Comparison of ENCODE assay signal across 23 cellular contexts in the genomic region with DNA sequence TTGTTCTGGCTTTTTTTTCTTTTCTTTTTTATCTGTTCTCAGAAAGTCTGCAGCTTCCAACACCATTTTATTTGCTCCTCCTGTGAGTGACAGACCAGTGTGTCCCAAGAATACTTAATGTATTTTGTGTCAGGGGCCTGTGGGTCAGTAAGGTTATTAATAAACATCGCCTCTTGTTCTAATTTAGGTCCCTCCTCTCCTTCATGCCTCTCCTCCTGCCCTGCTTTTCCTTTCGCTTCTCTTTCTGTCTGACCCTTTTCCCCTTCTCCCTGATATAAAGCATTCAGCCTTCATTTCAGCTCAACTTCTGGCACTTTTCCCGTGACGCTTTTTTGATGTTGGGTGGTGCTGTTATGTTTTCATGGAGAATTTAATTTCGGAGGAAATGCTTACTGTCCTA. TPM values are rescaled to one million over a fixed set of nuclear protein-coding genes. Genes with fewer than 3 reads are reported as not detected.
DNase-seq lines count a peak whose midpoint lies in the region; ATAC-seq, FAIRE-seq and TF ChIP-seq lines count a peak whose summit lies in the region.
"Had no signal": no experiment of that assay in that cellular context is flagged by ENCODE, and none has a peak within 500 bp of the region (broad histone marks: within the 10 kb centered on the region; RNA-seq: fewer than 3 reads in every experiment).

No MANE protein-coding gene starts in this region.

- DNase-seq in left ventricle myocardium inferior (no peak), Right ventricle myocardium inferior (ENCODE audit: missing footprints) (no peak), kidney (no peak), tibial artery (no peak), Peyer's patch (no peak), NCI-H345 treated with DMSO at 0.1 percent for 48 hours (lab: John Stamatoyannopoulos, UW; ENCODE audit: unreplicated experiment) (no peak)
- DNase-seq in T-helper 2 cell treated with Interferon-gamma antibody and Interleukin-4, amounts not matched to agents 5 μg/mL and 100 μg/mL, for 36 hours (ENCODE audit: low spot score) = no peak
- DNase-seq: BE2C; CD4-positive, CD25-positive, alpha-beta regulatory T cell; COR-L47; DMS153; GF-D8; HCEC 1CT; NCI-H1105; NCI-H1694; NCI-H2081 treated with DMSO at 0.1 percent for 48 hours; NCI-H748 treated with DMSO at 0.1 percent for 48 hours; NK-92 treated with Interleukin-12 subunit alpha and Interleukin-12 subunit beta, amount 100 ng/mL, for 24 hours; SHP77 had no signal

- no peak overlapping the region for H3K4me3 Mint-ChIP-seq in T-helper 2 cell treated with Interferon-gamma antibody and Interleukin-4, amounts not matched to agents 5 μg/mL and 100 μg/mL, for 36 hours
- H3K4me3 Mint-ChIP-seq: CD4-positive, CD25-positive, alpha-beta regulatory T cell; GM23338 had no signal

- H3K4me3 ChIP-seq in left ventricle myocardium inferior (no peak overlapping the region), kidney (ENCODE audit: low read length in 2 of 2) (peak overlapping the region in 1 of 2 donors; percentile 27), parathyroid adenoma (ENCODE audit: low read depth, low read length) (no peak overlapping the region), tibial artery (peak overlapping the region; percentile 9 to 24), Peyer's patch (no peak overlapping the region)
- H3K4me3 ChIP-seq: GM23338 had no signal

- no peak overlapping the region for H3K27ac Mint-ChIP-seq in T-helper 2 cell treated with Interferon-gamma antibody and Interleukin-4, amounts not matched to agents 5 μg/mL and 100 μg/mL, for 36 hours
- H3K27ac Mint-ChIP-seq: CD4-positive, CD25-positive, alpha-beta regulatory T cell; GM23338 had no signal

- H3K9me3 ChIP-seq in left ventricle myocardium inferior (replicated peaks) (peaks cover 22% of the 10 kb centered on the region), kidney (ENCODE audit: control insufficient read depth in 1 of 2, low read length in 2 of 2) (peaks cover 0 to 7% of the 10 kb centered on the region in 2 donors), parathyroid adenoma (ENCODE audit: control insufficient read depth, low read length) (no peaks in the 10 kb centered on the region), tibial artery (peaks cover 0 to 10% (median 9%) of the 10 kb centered on the region in 3 donors), Peyer's patch (peaks cover 0 to 5% (median 0%) of the 10 kb centered on the region in 4 donors)
- H3K9me3 ChIP-seq: BE2C had no signal

- no peak for TF ChIP-seq CTCF in left ventricle myocardium inferior (IDR thresholded peaks at IDR 0.05; ENCODE audit: borderline replicate concordance)
- TF ChIP-seq CTCF in kidney (IDR thresholded peaks at IDR 0.05; ENCODE audit: borderline replicate concordance, extremely low read depth, insufficient read depth) = no peak
- no peak for TF ChIP-seq CTCF in parathyroid adenoma (IDR thresholded peaks at IDR 0.05)
- TF ChIP-seq CTCF in tibial artery (IDR thresholded peaks at IDR 0.05) = no peak
- no peak for TF ChIP-seq CTCF in Peyer's patch (IDR thresholded peaks at IDR 0.05)

- H3K9ac ChIP-seq in kidney (ENCODE audit: low read length in 2 of 2) (peak overlapping the region in 1 of 2 donors; percentile 28), parathyroid adenoma (no peak overlapping the region)

- intact Hi-C loops in left ventricle myocardium inferior (cut with micrococcal nuclease) = no loop called here
- intact Hi-C loops in Right ventricle myocardium inferior (cut with DNase I) = no loop called here
- intact Hi-C loops in kidney (cut with DNase I) = no loop called here
- intact Hi-C loops in tibial artery (cut with DNase I; ENCODE audit: low total_unique reads) = loop anchor here (10.0 kb wide), 1 partner anchor 306 kb away; no protein-coding TSS in a partner anchor

- H3K79me2 ChIP-seq in parathyroid adenoma = no peaks in the 10 kb centered on the region

- H3K4me1 ChIP-seq in left ventricle myocardium inferior (no peaks in the 10 kb centered on the region), kidney (ENCODE audit: control insufficient read depth in 1 of 2, insufficient read depth in 1 of 2, low read depth in 1 of 2, low read length in 2 of 2) (peaks cover 0 to 10% of the 10 kb centered on the region in 2 donors), parathyroid adenoma (no peaks in the 10 kb centered on the region), tibial artery (peaks cover 0 to 14% (median 0%) of the 10 kb centered on the region in 4 donors), Peyer's patch (no peaks in the 10 kb centered on the region)
- H3K4me1 ChIP-seq: BE2C had no signal

- H3K36me3 Mint-ChIP-seq in T-helper 2 cell treated with Interferon-gamma antibody and Interleukin-4, amounts not matched to agents 5 μg/mL and 100 μg/mL, for 36 hours (ENCODE audit: low read depth) = no peaks in the 10 kb centered on the region
- H3K36me3 Mint-ChIP-seq: CD4-positive, CD25-positive, alpha-beta regulatory T cell had no signal

- no peak for FAIRE-seq in kidney (lab: Jason Lieb, UNC)
- FAIRE-seq: GM19239, RCC 7860 had no signal

- peak overlapping the region; percentile 8 for H2AFZ ChIP-seq in parathyroid adenoma
- H2AFZ ChIP-seq: GM23338 had no signal

- H3K27me3 ChIP-seq in left ventricle myocardium inferior (ENCODE audit: low read depth) (no peaks in the 10 kb centered on the region), parathyroid adenoma (ENCODE audit: control insufficient read depth, insufficient read depth, low read length) (no peaks in the 10 kb centered on the region), tibial artery (no peaks in the 10 kb centered on the region), Peyer's patch (no peaks in the 10 kb centered on the region)

- H3K36me3 ChIP-seq in left ventricle myocardium inferior (no peaks in the 10 kb centered on the region), kidney (ENCODE audit: control insufficient read depth in 1 of 2, insufficient read depth in 2 of 2, low read length in 2 of 2) (no peaks in the 10 kb centered on the region), parathyroid adenoma (ENCODE audit: control insufficient read depth, insufficient read depth, low read length) (no peaks in the 10 kb centered on the region), tibial artery (peaks cover 0 to 8% (median 6%) of the 10 kb centered on the region in 3 donors), Peyer's patch (no peaks in the 10 kb centered on the region)
- H3K36me3 ChIP-seq: BE2C had no signal

- TF ChIP-seq POLR2A in Peyer's patch (IDR thresholded peaks at IDR 0.05) = no peak

- H3K27ac ChIP-seq in left ventricle myocardium inferior (replicated peaks) (peak overlapping the region; percentile 4), kidney (ENCODE audit: low read depth in 2 of 2, low read length in 2 of 2) (peak overlapping the region; percentile 23 to 29), parathyroid adenoma (peak overlapping the region; percentile 15), tibial artery (peak overlapping the region in 1 of 2 donors; percentile 34), Peyer's patch (no peak overlapping the region)

- ATAC-seq in Right ventricle myocardium inferior = no peak
- ATAC-seq: GM23338 had no signal

- H3K27me3 Mint-ChIP-seq in T-helper 2 cell treated with Interferon-gamma antibody and Interleukin-4, amounts not matched to agents 5 μg/mL and 100 μg/mL, for 36 hours (ENCODE audit: low read depth) = no peaks in the 10 kb centered on the region
- H3K27me3 Mint-ChIP-seq: CD4-positive, CD25-positive, alpha-beta regulatory T cell had no signal

- peaks cover 11% of the 10 kb centered on the region for H3K9me3 Mint-ChIP-seq in T-helper 2 cell treated with Interferon-gamma antibody and Interleukin-4, amounts not matched to agents 5 μg/mL and 100 μg/mL, for 36 hours

- H3K4me1 Mint-ChIP-seq in T-helper 2 cell treated with Interferon-gamma antibody and Interleukin-4, amounts not matched to agents 5 μg/mL and 100 μg/mL, for 36 hours (ENCODE audit: low read depth) = no peaks in the 10 kb centered on the region
- H3K4me1 Mint-ChIP-seq: CD4-positive, CD25-positive, alpha-beta regulatory T cell had no signal

- no peak overlapping the region for H3K4me2 ChIP-seq in parathyroid adenoma (ENCODE audit: low read length)
- H3K4me2 ChIP-seq: GM23338 had no signal

RNA-seq across cellular contexts. Expression of a gene that starts 29.7 kb away (rescaled TPM):
- total RNA-seq in left ventricle myocardium inferior (12.8 TPM), Right ventricle myocardium inferior (14.2 TPM), kidney (191 TPM), Peyer's patch (10 to 100 TPM in 3 of 4 donors, 1 to 10 TPM in 1; 7.9 to 20.9 (median 15.3) TPM)
- polyA plus RNA-seq in kidney (ENCODE audit: insufficient read depth, low read depth, low replicate concordance) = 42.5 TPM
- total RNA-seq: CD4-positive, CD25-positive, alpha-beta regulatory T cell; GM23338 had no signal
- polyA plus RNA-seq: CD4-positive, CD25-positive, alpha-beta regulatory T cell had no signal

Comparison
In these comparisons a context has a peak if more than half of its experiments do, and no peak if none do; other contexts are left out.
1. H3K27ac ChIP-seq: peak in left ventricle myocardium inferior (single experiment), kidney (2 of 2) and parathyroid adenoma (single experiment); none in Peyer's patch (0 of 4).
2. H3K4me3 ChIP-seq: peak in tibial artery (2 of 2); none in left ventricle myocardium inferior (single experiment), parathyroid adenoma (single experiment) and Peyer's patch (0 of 4).